ENCODE assay signal across 8 cellular contexts in the genomic region with DNA sequence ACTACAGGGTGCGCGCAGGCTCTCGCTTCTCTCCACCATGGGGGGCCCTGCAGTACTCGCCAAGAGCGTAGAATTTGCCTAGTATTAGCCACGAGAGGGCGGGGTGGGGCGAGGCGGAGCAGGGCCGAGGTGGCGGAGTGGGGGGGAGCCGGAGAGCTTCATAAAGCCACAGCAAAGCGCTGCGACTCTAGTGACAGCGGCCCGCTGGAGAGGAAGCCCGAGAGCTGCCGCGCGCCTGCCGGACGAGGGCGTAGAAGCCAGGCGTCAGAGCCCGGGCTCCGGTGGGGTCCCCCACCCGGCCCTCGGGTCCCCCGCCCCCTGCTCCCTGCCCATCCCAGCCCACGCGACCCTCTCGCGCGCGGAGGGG. TPM values are rescaled to one million over a fixed set of nuclear protein-coding genes. Genes with fewer than 3 reads are reported as not detected.
A peak's percentile ranks its signal among the peaks of the same experiment; 100 is the strongest.
DNase-seq lines count a peak whose midpoint lies in the region; ATAC-seq lines count a peak whose summit lies in the region.

A gene with protein sequence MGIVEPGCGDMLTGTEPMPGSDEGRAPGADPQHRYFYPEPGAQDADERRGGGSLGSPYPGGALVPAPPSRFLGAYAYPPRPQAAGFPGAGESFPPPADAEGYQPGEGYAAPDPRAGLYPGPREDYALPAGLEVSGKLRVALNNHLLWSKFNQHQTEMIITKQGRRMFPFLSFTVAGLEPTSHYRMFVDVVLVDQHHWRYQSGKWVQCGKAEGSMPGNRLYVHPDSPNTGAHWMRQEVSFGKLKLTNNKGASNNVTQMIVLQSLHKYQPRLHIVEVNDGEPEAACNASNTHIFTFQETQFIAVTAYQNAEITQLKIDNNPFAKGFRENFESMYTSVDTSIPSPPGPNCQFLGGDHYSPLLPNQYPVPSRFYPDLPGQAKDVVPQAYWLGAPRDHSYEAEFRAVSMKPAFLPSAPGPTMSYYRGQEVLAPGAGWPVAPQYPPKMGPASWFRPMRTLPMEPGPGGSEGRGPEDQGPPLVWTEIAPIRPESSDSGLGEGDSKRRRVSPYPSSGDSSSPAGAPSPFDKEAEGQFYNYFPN (plus strand): TSS at position 190 of the 367 bp plus-strand sequence. CDS start 219 bp downstream, outside the sequence.

- no peaks in the 10 kb centered on the region for H3K9me3 Mint-ChIP-seq in naive thymus-derived CD8-positive, alpha-beta T cell
- no peaks in the 10 kb centered on the region for H3K9me3 Mint-ChIP-seq in stimulated activated naive CD8-positive, alpha-beta T cell treated with anti-CD3 and anti-CD28 coated beads, Interleukin-15, amount 100 ng/mL, for 72 hours

- peak within 1 kb of the TSS in 9 of 10 donors; percentile 24 to 95 (median 85) for H3K27ac Mint-ChIP-seq in naive thymus-derived CD8-positive, alpha-beta T cell
- H3K27ac Mint-ChIP-seq in stimulated activated naive CD8-positive, alpha-beta T cell treated with anti-CD3 and anti-CD28 coated beads, Interleukin-15, amount 100 ng/mL, for 72 hours = peak within 1 kb of the TSS; percentile 93 to 95

- peak; percentile 34 for DNase-seq in NCI-H2196 (lab: John Stamatoyannopoulos, UW; ENCODE audit: unreplicated experiment)
- DNase-seq in NCI-H2196 treated with DMSO at 0.1 percent for 48 hours (lab: John Stamatoyannopoulos, UW; ENCODE audit: unreplicated experiment) = no peak
- peak; percentile 24 for DNase-seq in NCI-H345 treated with DMSO at 0.1 percent for 48 hours (lab: John Stamatoyannopoulos, UW; ENCODE audit: unreplicated experiment)
- peak; percentile 93 to 94 for DNase-seq in activated CD4-positive, alpha-beta T cell treated with anti-CD3 and anti-CD28 coated beads, Interleukin-2, amount 50 U/mL, for 4 hours
- DNase-seq in effector CD8-positive, alpha-beta T cell (lab: John Stamatoyannopoulos, UW) = peak; percentile 72
- peak; percentile 69 to 92 (median 80) for DNase-seq in naive thymus-derived CD8-positive, alpha-beta T cell
- DNase-seq in stimulated activated naive CD8-positive, alpha-beta T cell treated with anti-CD3 and anti-CD28 coated beads, Interleukin-15, amount 100 ng/mL, for 72 hours = peak; percentile 93 to 94

- ATAC-seq in HG03025 (IDR thresholded peaks at IDR 0.05; ENCODE audit: low FRiP score, unreplicated experiment) = peak; percentile 44
- ATAC-seq in naive thymus-derived CD8-positive, alpha-beta T cell = peak; percentile 93
- ATAC-seq in stimulated activated naive CD8-positive, alpha-beta T cell treated with anti-CD3 and anti-CD28 coated beads, Interleukin-15, amount 100 ng/mL, for 72 hours = peak; percentile 91

- peaks cover 20 to 67% (median 30%) of the 10 kb centered on the region in 4 donors for H3K4me1 Mint-ChIP-seq in naive thymus-derived CD8-positive, alpha-beta T cell
- peaks cover 80% of the 10 kb centered on the region for H3K4me1 Mint-ChIP-seq in stimulated activated naive CD8-positive, alpha-beta T cell treated with anti-CD3 and anti-CD28 coated beads, Interleukin-15, amount 100 ng/mL, for 72 hours

- H3K36me3 Mint-ChIP-seq in naive thymus-derived CD8-positive, alpha-beta T cell = no peaks in the 10 kb centered on the region

- H3K4me3 Mint-ChIP-seq in naive thymus-derived CD8-positive, alpha-beta T cell = peak within 1 kb of the TSS; percentile 78 to 98 (median 90)
- peak within 1 kb of the TSS; percentile 97 to 98 for H3K4me3 Mint-ChIP-seq in stimulated activated naive CD8-positive, alpha-beta T cell treated with anti-CD3 and anti-CD28 coated beads, Interleukin-15, amount 100 ng/mL, for 72 hours

- H3K27me3 Mint-ChIP-seq in naive thymus-derived CD8-positive, alpha-beta T cell = peaks cover 4 to 21% (median 5%) of the 10 kb centered on the region in 5 donors
- H3K27me3 Mint-ChIP-seq in stimulated activated naive CD8-positive, alpha-beta T cell treated with anti-CD3 and anti-CD28 coated beads, Interleukin-15, amount 100 ng/mL, for 72 hours = no peaks in the 10 kb centered on the region

- POLR2A ChIA-PET in naive thymus-derived CD8-positive, alpha-beta T cell (lab: Charles Lee) = interaction anchor here (0.5 to 1.3 kb wide), 7 partner anchors 27 to 162 kb away, joined by 3 to 5 read pairs (median 3); a partner anchor contains a TSS

RNA-seq across cellular contexts. Expression of the gene that starts here (rescaled TPM):
- 1 to 10 TPM; 1.6 to 2.1 TPM for total RNA-seq in naive thymus-derived CD8-positive, alpha-beta T cell
- 10 to 100 TPM in 1 of 3 donors, 1 to 10 TPM in 1, under 1 TPM in 1; 0.42 to 27.4 (median 1.3) TPM for polyA plus RNA-seq in naive thymus-derived CD8-positive, alpha-beta T cell
